Comparison of ENCODE assay signal across 11 cellular contexts in genomic region chr4:38610844-38611550, GRCh38. TPM values are rescaled to one million over a fixed set of nuclear protein-coding genes. Genes with fewer than 3 reads are reported as not detected.
DNase-seq lines count a peak whose midpoint lies in the region; ATAC-seq and TF ChIP-seq lines count a peak whose summit lies in the region.
"Had no signal": no experiment of that assay in that cellular context is flagged by ENCODE, and none has a peak within 500 bp of the region (broad histone marks: within the 10 kb centered on the region; RNA-seq: fewer than 3 reads in every experiment).

No MANE protein-coding gene starts in this region.

- no peak overlapping the region for H3K4me3 Mint-ChIP-seq in nephron

- no peak overlapping the region for H4K91ac ChIP-seq in mesenchymal stem cell (ENCODE audit: low read length)

- TF ChIP-seq CTCF in nephron (IDR thresholded peaks at IDR 0.05; ENCODE audit: unreplicated experiment in 3 of 3) (no peak), upper lobe of left lung (IDR thresholded peaks at IDR 0.05) (no peak)

- no peak for TF ChIP-seq EP300 in upper lobe of left lung (IDR thresholded peaks at IDR 0.05)

- no peaks in the 10 kb centered on the region for H3K79me1 ChIP-seq in mesenchymal stem cell (replicated peaks; ENCODE audit: low read length, poor library complexity, severe bottlenecking)

- H2BK5ac ChIP-seq in mesenchymal stem cell (ENCODE audit: low read depth, low read length, poor library complexity, severe bottlenecking), result no peak overlapping the region

- peaks cover 35% of the 10 kb centered on the region for H3K4me1 Mint-ChIP-seq in nephron

- no peak overlapping the region for H3K14ac ChIP-seq in mesenchymal stem cell (ENCODE audit: low read length in 2 of 2)

- H3K27me3 ChIP-seq in endocrine pancreas (ENCODE audit: control insufficient read depth, insufficient read depth, low read length) (no peaks in the 10 kb centered on the region), upper lobe of left lung (no peaks in the 10 kb centered on the region), mesenchymal stem cell (ENCODE audit: control insufficient read depth in 1 of 2, insufficient read depth in 1 of 2, low read length in 2 of 2) (peaks cover 0 to 4% of the 10 kb centered on the region in 2 experiments)
- H3K27me3 ChIP-seq: tibial artery had no signal

- no peak overlapping the region for H3K4ac ChIP-seq in mesenchymal stem cell (ENCODE audit: low read depth in 1 of 2, low read length in 2 of 2)

- TF ChIP-seq POLR2A in upper lobe of left lung (IDR thresholded peaks at IDR 0.05), result no peak

- no peaks in the 10 kb centered on the region for H3K4me1 ChIP-seq in endocrine pancreas (ENCODE audit: control insufficient read depth, insufficient read depth, low read length)
- peaks cover 23 to 60% (median 40%) of the 10 kb centered on the region in 4 donors for H3K4me1 ChIP-seq in upper lobe of left lung
- H3K4me1 ChIP-seq in mesenchymal stem cell (ENCODE audit: control insufficient read depth, insufficient read depth, low read depth, low read length), result no peaks in the 10 kb centered on the region

- H2BK12ac ChIP-seq in mesenchymal stem cell (ENCODE audit: low read length in 2 of 2), result no peak overlapping the region

- ATAC-seq in upper lobe of left lung (ENCODE audit: low FRiP score in 2 of 2), result peak in 1 of 2 donors; percentile 56

- no peak overlapping the region for H4K8ac ChIP-seq in mesenchymal stem cell (ENCODE audit: low read length)

- no peak overlapping the region for H2BK120ac ChIP-seq in mesenchymal stem cell (ENCODE audit: low read depth, low read length)

- H2BK15ac ChIP-seq in mesenchymal stem cell (ENCODE audit: low read depth, poor library complexity, severe bottlenecking), result no peak overlapping the region

- H3K36me3 ChIP-seq in endocrine pancreas (ENCODE audit: control insufficient read depth, insufficient read depth, low read length), result no peaks in the 10 kb centered on the region
- H3K36me3 ChIP-seq in upper lobe of left lung, result no peaks in the 10 kb centered on the region
- H3K36me3 ChIP-seq in mesenchymal stem cell (ENCODE audit: control insufficient read depth in 1 of 2, insufficient read depth in 2 of 2, low read depth in 1 of 2, low read length in 2 of 2), result no peaks in the 10 kb centered on the region
- H3K36me3 ChIP-seq: tibial artery had no signal

- WGBS in upper lobe of left lung, 2 donors, result 41 to 45% methylated on average over 11 of the region's 11 CpGs
- 75% methylated on average over 9 of the region's 11 CpGs for WGBS in mesenchymal stem cell

- no peaks in the 10 kb centered on the region for H3K27me3 Mint-ChIP-seq in nephron (ENCODE audit: low read depth)

- no peak overlapping the region for H2AFZ ChIP-seq in mesenchymal stem cell (ENCODE audit: low read depth, low read length)

- H3K9ac ChIP-seq in endocrine pancreas (ENCODE audit: control insufficient read depth, insufficient read depth, low read length), result no peak overlapping the region
- no peak overlapping the region for H3K9ac ChIP-seq in mesenchymal stem cell (ENCODE audit: low read length)

- H3K9me3 ChIP-seq in endocrine pancreas (ENCODE audit: control insufficient read depth, low read length) (no peaks in the 10 kb centered on the region), upper lobe of left lung (no peaks in the 10 kb centered on the region), mesenchymal stem cell (ENCODE audit: control insufficient read depth, low read length) (no peaks in the 10 kb centered on the region)
- H3K9me3 ChIP-seq: tibial artery had no signal

- H3K27ac ChIP-seq in upper lobe of left lung, result peak overlapping the region in 1 of 4 donors; percentile 26
- H3K27ac ChIP-seq in mesenchymal stem cell (ENCODE audit: low read length, poor library complexity, severe bottlenecking), result no peak overlapping the region
- H3K27ac ChIP-seq: tibial artery had no signal

- no peak overlapping the region for H3K18ac ChIP-seq in mesenchymal stem cell (ENCODE audit: low read depth in 1 of 2, low read length in 2 of 2)

- H3K4me3 ChIP-seq in endocrine pancreas (ENCODE audit: control insufficient read depth, insufficient read depth, low read length) (peak overlapping the region; percentile 29), upper lobe of left lung (peak overlapping the region in 3 of 4 donors; percentile 9 to 23 (median 18)), mesenchymal stem cell (ENCODE audit: insufficient read depth in 1 of 2, low read depth in 1 of 2, low read length in 2 of 2) (no peak overlapping the region)
- H3K4me3 ChIP-seq: tibial artery had no signal

- no peak overlapping the region for H3K23ac ChIP-seq in mesenchymal stem cell (ENCODE audit: low read length in 2 of 2)

- peaks cover 3% of the 10 kb centered on the region for H3K9me3 Mint-ChIP-seq in nephron

- peaks cover 7% of the 10 kb centered on the region for H3K36me3 Mint-ChIP-seq in nephron (ENCODE audit: low read depth)

- H3K4me2 ChIP-seq in mesenchymal stem cell (ENCODE audit: low read length, poor library complexity, severe bottlenecking), result no peak overlapping the region

- H3K27ac Mint-ChIP-seq in nephron, result peak overlapping the region; percentile 2 to 59 (median 28)

- peak; percentile 19 for DNase-seq in activated CD8-positive, alpha-beta memory T cell treated with anti-CD3 and anti-CD28 coated beads for 24 hours
- DNase-seq in activated CD8-positive, alpha-beta memory T cell treated with anti-CD3 and anti-CD28 coated beads, Interleukin-2, amount 50 U/mL, for 48 hours, result no peak
- DNase-seq in upper lobe of left lung (peak in 1 of 2 donors; percentile 52), HK-2 (ENCODE audit: unreplicated experiment) (no peak), NCI-H1436 treated with DMSO at 0.1 percent for 48 hours (lab: John Stamatoyannopoulos, UW) (no peak), mesenchymal stem cell (no peak)
- DNase-seq: activated CD4-positive, CD25-positive, alpha-beta regulatory T cell treated with anti-CD3 and anti-CD28 coated beads, Interleukin-2, amount 50 U/mL, for 72 hours; DND-41; tibial artery had no signal

- H2AK5ac ChIP-seq in mesenchymal stem cell (ENCODE audit: low read length, severe bottlenecking), result no peak overlapping the region

RNA-seq across cellular contexts. Expression of gene KLF3, which starts 53.0 kb away (rescaled TPM):
- total RNA-seq in upper lobe of left lung, result 10 to 100 TPM; 32.5 to 73.9 (median 48.3) TPM
- 35.1 TPM for polyA plus RNA-seq in mesenchymal stem cell (2013, experiment 1 of 2)
- polyA plus RNA-seq in mesenchymal stem cell (2013, experiment 2 of 2), result 35.0 TPM

Comparison
In these comparisons a context has a peak if more than half of its experiments do, and no peak if none do; other contexts are left out.
1. H3K4me3 ChIP-seq: peak in endocrine pancreas (single experiment) and upper lobe of left lung (3 of 4); none in mesenchymal stem cell (0 of 2).